In genomic region chr15:52019394-52020252, GRCh38 we compare ENCODE assay signal across 7 cellular contexts.
DNase-seq lines count a peak whose midpoint lies in the region; ATAC-seq and TF ChIP-seq lines count a peak whose summit lies in the region.

No MANE protein-coding gene starts in this region.

- TF ChIP-seq POLR2A in GM15510 (IDR thresholded peaks at IDR 0.05; ENCODE audit: borderline replicate concordance, extremely low read depth, insufficient read length): peak; percentile 53

- no peak for TF ChIP-seq CTCF in HFF-Myc (IDR thresholded peaks at IDR 0.05; ENCODE audit: low read depth, low read length, missing control alignments)

- DNase-seq in HFF-Myc (ENCODE audit: extremely low read depth, low read depth) (no peak), NAMALWA (ENCODE audit: low spot score) (peak; percentile 82), cerebellar cortex (ENCODE audit: low spot score) (peak; percentile 65), kidney tubule cell (ENCODE audit: low spot score) (peak; percentile 89)
- peak; percentile 53 to 64 for DNase-seq in stimulated activated CD4-positive, alpha-beta T cell treated with anti-CD3 and anti-CD28 coated beads, Interleukin-15, amount 100 ng/mL, for 48 hours (ENCODE audit: low read depth in 2 of 2)

- H3K4me3 ChIP-seq in HFF-Myc (replicated peaks; ENCODE audit: low read depth, low read length): peak overlapping the region; percentile 89

- ATAC-seq in activated CD4-positive, CD25-positive, alpha-beta regulatory T cell treated with anti-CD3 and anti-CD28 coated beads, Interleukin-2, amount 50 U/mL, for 24 hours: peak; percentile 62
